In genomic region chr6:111576302-111576701, GRCh38 we compare ENCODE assay signal across 12 cellular contexts. TPM values are rescaled to one million over a fixed set of nuclear protein-coding genes. Genes with fewer than 3 reads are reported as not detected.
DNase-seq lines count a peak whose midpoint lies in the region; ATAC-seq and TF ChIP-seq lines count a peak whose summit lies in the region.
"Had no signal": no experiment of that assay in that cellular context is flagged by ENCODE, and none has a peak within 500 bp of the region (broad histone marks: within the 10 kb centered on the region; RNA-seq: fewer than 3 reads in every experiment).

No MANE protein-coding gene starts in this region.

- H3K27me3 ChIP-seq in heart left ventricle = no peaks in the 10 kb centered on the region
- no peaks in the 10 kb centered on the region for H3K27me3 ChIP-seq in left lung
- H3K27me3 ChIP-seq in upper lobe of right lung = no peaks in the 10 kb centered on the region
- H3K27me3 ChIP-seq: cardiac muscle cell had no signal

- no peaks in the 10 kb centered on the region for H3K9me3 ChIP-seq in heart left ventricle
- H3K9me3 ChIP-seq in left lung = no peaks in the 10 kb centered on the region
- no peaks in the 10 kb centered on the region for H3K9me3 ChIP-seq in upper lobe of right lung

- H3K36me3 ChIP-seq in heart left ventricle (peaks cover 0 to 52% (median 29%) of the 10 kb centered on the region in 9 donors), left lung (peaks cover 0 to 76% of the 10 kb centered on the region in 2 donors), upper lobe of right lung (peaks cover 61% of the 10 kb centered on the region)

- intact Hi-C loops in heart left ventricle (cut with DNase I) = no loop called here
- intact Hi-C loops in left ventricle myocardium superior (cut with micrococcal nuclease) = no loop called here
- intact Hi-C loops in left lung (cut with DNase I) = no loop called here
- intact Hi-C loops in upper lobe of right lung (cut with DNase I) = no loop called here

- no peak overlapping the region for H3K4me3 ChIP-seq in heart left ventricle
- no peak overlapping the region for H3K4me3 ChIP-seq in left lung
- H3K4me3 ChIP-seq in upper lobe of right lung = no peak overlapping the region
- H3K4me3 ChIP-seq: cardiac muscle cell had no signal

- TF ChIP-seq POLR2A in heart left ventricle (IDR thresholded peaks at IDR 0.05) = no peak

- 29 to 46% (median 35%) methylated on average over 11 of the region's 11 CpGs for WGBS in heart left ventricle, 4 donors

- TF ChIP-seq CTCF in heart left ventricle (IDR thresholded peaks at IDR 0.05) (no peak), left lung (IDR thresholded peaks at IDR 0.05) (no peak), upper lobe of right lung (IDR thresholded peaks at IDR 0.05) (no peak)

- H3K4me1 ChIP-seq in heart left ventricle (peaks cover 0 to 52% (median 27%) of the 10 kb centered on the region in 12 donors), left lung (peaks cover 8 to 41% of the 10 kb centered on the region in 2 donors), upper lobe of right lung (peaks cover 15% of the 10 kb centered on the region)

- peak overlapping the region in 11 of 12 donors; percentile 8 to 85 (median 56) for H3K27ac ChIP-seq in heart left ventricle
- peak overlapping the region in 1 of 2 donors; percentile 82 for H3K27ac ChIP-seq in left lung
- H3K27ac ChIP-seq in upper lobe of right lung = peak overlapping the region; percentile 69
- H3K27ac ChIP-seq: cardiac muscle cell had no signal

- ATAC-seq in heart left ventricle = peak in 1 of 4 donors; percentile 19
- no peak for ATAC-seq in left ventricle myocardium superior
- ATAC-seq in left lung = peak; percentile 7
- peak; percentile 6 for ATAC-seq in upper lobe of right lung
- no peak for ATAC-seq in HG02610 (IDR thresholded peaks at IDR 0.05; ENCODE audit: unreplicated experiment)
- ATAC-seq in HG03025 (IDR thresholded peaks at IDR 0.05; ENCODE audit: low FRiP score, unreplicated experiment) = no peak
- ATAC-seq: HCT116 had no signal

- DNase-seq in heart left ventricle (no peak), left ventricle myocardium superior (no peak), NOMO-1 treated with DMSO at 0.1 percent for 48 hours (lab: John Stamatoyannopoulos, UW; ENCODE audit: unreplicated experiment) (peak; percentile 33), left lung (no peak), upper lobe of right lung (no peak), NCI-H345 (lab: John Stamatoyannopoulos, UW) (no peak)
- DNase-seq: activated CD4-positive, alpha-beta T cell treated with anti-CD3 and anti-CD28 coated beads for 4 hours; stimulated activated CD4-positive, alpha-beta T cell treated with anti-CD3 and anti-CD28 coated beads, Interleukin-4, amount 100 ng/mL, for 4 hours had no signal

RNA-seq across cellular contexts. Expression of gene TRAF3IP2, which starts 29.4 kb away (rescaled TPM):
- total RNA-seq in heart left ventricle (10 to 100 TPM in 8 of 9 donors, 1 to 10 TPM in 1; 7.4 to 19.4 (median 12.9) TPM), left ventricle myocardium superior (9.7 TPM), left lung (10 to 100 TPM; 25.6 to 26.2 TPM), upper lobe of right lung (32.1 TPM)
- 10 to 100 TPM; 10.5 to 14.4 TPM for polyA plus RNA-seq in heart left ventricle

Comparison
In these comparisons a context has a peak if more than half of its experiments do, and no peak if none do; other contexts are left out.
1. ATAC-seq: peak in left lung (single experiment) and upper lobe of right lung (single experiment); none in left ventricle myocardium superior (single experiment), HG02610 (single experiment) and HG03025 (single experiment).